Comparison of ENCODE assay signal across 19 cellular contexts in genomic region chr11:114353448-114353847, GRCh38. TPM values are rescaled to one million over a fixed set of nuclear protein-coding genes. Genes with fewer than 3 reads are reported as not detected.
DNase-seq lines count a peak whose midpoint lies in the region; ATAC-seq and TF ChIP-seq lines count a peak whose summit lies in the region.
"Had no signal": no experiment of that assay in that cellular context is flagged by ENCODE, and none has a peak within 500 bp of the region (broad histone marks: within the 10 kb centered on the region; RNA-seq: fewer than 3 reads in every experiment).

No MANE protein-coding gene starts in this region.

- no peak overlapping the region for H3K27ac Mint-ChIP-seq in CD4-positive, alpha-beta T cell
- H3K27ac Mint-ChIP-seq: CD8-positive, alpha-beta memory T cell; GM23338 had no signal

- H3K27me3 Mint-ChIP-seq in CD4-positive, alpha-beta T cell: no peaks in the 10 kb centered on the region

- no peak overlapping the region for H3K4me3 Mint-ChIP-seq in CD4-positive, alpha-beta T cell
- H3K4me3 Mint-ChIP-seq: CD8-positive, alpha-beta memory T cell; GM23338 had no signal

- DNase-seq in EH (ENCODE audit: low read depth) (peak; percentile 43), RWPE2 (ENCODE audit: low spot score) (no peak), glomerular visceral epithelial cell (ENCODE audit: extremely low spot score) (peak; percentile 53), skeletal muscle cell (ENCODE audit: low read depth) (peak; percentile 11), medulla oblongata (ENCODE audit: extremely low spot score) (no peak), cerebellar nuclear complex (lab: John Stamatoyannopoulos, UW) (no peak), NCI-H146 treated with DMSO at 0.1 percent for 48 hours (lab: John Stamatoyannopoulos, UW; ENCODE audit: unreplicated experiment) (no peak)
- no peak for DNase-seq in CD4-positive, alpha-beta T cell
- DNase-seq: CD8-positive, alpha-beta memory T cell; DND-41; NCI-H1436 treated with DMSO at 0.1 percent for 48 hours; NCI-H2081; NCI-H774 had no signal

- H3K4me3 ChIP-seq in RWPE2 (ENCODE audit: severe bottlenecking): no peak overlapping the region
- H3K4me3 ChIP-seq in skeletal muscle cell (ENCODE audit: low read depth, low read length): no peak overlapping the region
- H3K4me3 ChIP-seq: BLaER1, GM23338, PC-9 had no signal

- no peaks in the 10 kb centered on the region for H3K9me3 ChIP-seq in RWPE2 (ENCODE audit: severe bottlenecking)
- H3K9me3 ChIP-seq in CD4-positive, alpha-beta T cell (ENCODE audit: control insufficient read depth, low read length): no peaks in the 10 kb centered on the region
- H3K9me3 ChIP-seq: BLaER1 had no signal

- H3K36me3 Mint-ChIP-seq in CD4-positive, alpha-beta T cell (ENCODE audit: low read depth): no peaks in the 10 kb centered on the region
- H3K36me3 Mint-ChIP-seq: CD8-positive, alpha-beta memory T cell had no signal

- CTCF ChIA-PET in CD4-positive, alpha-beta T cell (lab: Charles Lee): no interaction called here

- TF ChIP-seq CTCF in RWPE2 (IDR thresholded peaks at IDR 0.05; ENCODE audit: poor library complexity, severe bottlenecking): no peak
- no peak for TF ChIP-seq CTCF in CD4-positive, alpha-beta T cell (IDR thresholded peaks at IDR 0.05)

- H3K27ac ChIP-seq in RWPE2 (ENCODE audit: poor library complexity, severe bottlenecking): peak overlapping the region; percentile 5
- no peak overlapping the region for H3K27ac ChIP-seq in CD4-positive, alpha-beta T cell (ENCODE audit: low read depth, low read length)
- H3K27ac ChIP-seq: BLaER1, KMS-11, PC-9 had no signal

- no peaks in the 10 kb centered on the region for H3K9me3 Mint-ChIP-seq in CD4-positive, alpha-beta T cell
- H3K9me3 Mint-ChIP-seq: CD8-positive, alpha-beta memory T cell; GM23338 had no signal

- H3K27me3 ChIP-seq in RWPE2 (ENCODE audit: insufficient read depth, poor library complexity, severe bottlenecking): no peaks in the 10 kb centered on the region
- no peaks in the 10 kb centered on the region for H3K27me3 ChIP-seq in CD4-positive, alpha-beta T cell (ENCODE audit: control insufficient read depth, insufficient read depth, low read length)
- H3K27me3 ChIP-seq: BLaER1 had no signal

- ATAC-seq in RWPE2 (ENCODE audit: low read depth): no peak
- no peak for ATAC-seq in CD4-positive, alpha-beta T cell (ENCODE audit: poor library complexity)
- ATAC-seq: GM23338, HCT116, Right ventricle myocardium inferior had no signal

- POLR2A ChIA-PET in CD4-positive, alpha-beta T cell (lab: Charles Lee): no interaction called here

- no peaks in the 10 kb centered on the region for H3K36me3 ChIP-seq in RWPE2 (ENCODE audit: low read depth)
- H3K36me3 ChIP-seq: BLaER1 had no signal

- peaks cover 31% of the 10 kb centered on the region for H3K4me1 ChIP-seq in RWPE2 (ENCODE audit: insufficient read depth, poor library complexity, severe bottlenecking)
- H3K4me1 ChIP-seq: BLaER1 had no signal

- intact Hi-C loops in CD4-positive, alpha-beta T cell (cut with DNase I, micrococcal nuclease): no loop called here

- H3K4me1 Mint-ChIP-seq in CD4-positive, alpha-beta T cell (ENCODE audit: low read depth): no peaks in the 10 kb centered on the region
- H3K4me1 Mint-ChIP-seq: CD8-positive, alpha-beta memory T cell; GM23338 had no signal

RNA-seq across cellular contexts. Expression of gene C11orf71, which starts 46.9 kb away (rescaled TPM):
- 1 to 10 TPM; 6.1 to 7.6 TPM for total RNA-seq in CD4-positive, alpha-beta T cell

RNA-seq across cellular contexts. Expression of gene RBM7, which starts 47.0 kb away (rescaled TPM):
- 10 to 100 TPM; 76.1 to 81.9 TPM for total RNA-seq in CD4-positive, alpha-beta T cell

RNA-seq across cellular contexts. Expression of gene NNMT, which starts 57.2 kb away (rescaled TPM):
- not detected for total RNA-seq in CD4-positive, alpha-beta T cell
- total RNA-seq: CD8-positive, alpha-beta memory T cell; GM23338; PC-9 had no signal

Comparison
In these comparisons a context has a peak if more than half of its experiments do, and no peak if none do; other contexts are left out.
1. DNase-seq: peak in EH (single experiment), glomerular visceral epithelial cell (single experiment) and skeletal muscle cell (single experiment); none in RWPE2 (single experiment), medulla oblongata (single experiment), CD4-positive, alpha-beta T cell (0 of 10), cerebellar nuclear complex (0 of 2) and NCI-H146 treated with DMSO at 0.1 percent for 48 hours (single experiment).